10 cellular contexts compared by ENCODE assay signal in genomic region chr10:43403911-43404674, GRCh38. TPM values are rescaled to one million over a fixed set of nuclear protein-coding genes. Genes with fewer than 3 reads are reported as not detected.
DNase-seq lines count a peak whose midpoint lies in the region; ATAC-seq and TF ChIP-seq lines count a peak whose summit lies in the region.
"Had no signal": no experiment of that assay in that cellular context is flagged by ENCODE, and none has a peak within 500 bp of the region (broad histone marks: within the 10 kb centered on the region; RNA-seq: fewer than 3 reads in every experiment).

No MANE protein-coding gene starts in this region.

- H3K36me3 ChIP-seq in RWPE2 (ENCODE audit: low read depth) = peaks cover 72% of the 10 kb centered on the region
- H3K36me3 ChIP-seq in iPS-20b (ENCODE audit: insufficient read depth, low read depth, low read length) = peaks cover 35% of the 10 kb centered on the region

- H3K9me3 Mint-ChIP-seq in activated naive CD4-positive, alpha-beta T cell treated with anti-CD3 and anti-CD28 coated beads, Interleukin-2, amount 50 U/mL, for 24 hours = no peaks in the 10 kb centered on the region
- no peaks in the 10 kb centered on the region for H3K9me3 Mint-ChIP-seq in type B pancreatic cell

- H3K4me1 ChIP-seq in RWPE2 (ENCODE audit: insufficient read depth, poor library complexity, severe bottlenecking) (peaks cover 54% of the 10 kb centered on the region), iPS-20b (ENCODE audit: insufficient read depth, low read length) (peaks cover 51% of the 10 kb centered on the region)

- no peak for ATAC-seq in RWPE2 (ENCODE audit: low read depth)
- no peak for ATAC-seq in GM18861 (IDR thresholded peaks at IDR 0.05; ENCODE audit: unreplicated experiment)
- ATAC-seq in GM21423 (IDR thresholded peaks at IDR 0.05; ENCODE audit: unreplicated experiment) = no peak

- DNase-seq in activated naive CD4-positive, alpha-beta T cell treated with Interleukin-2 at 50 U/mL for 16 hours = no peak
- DNase-seq in RWPE2 (ENCODE audit: low spot score) = no peak
- DNase-seq in type B pancreatic cell (ENCODE audit: extremely low spot score, unreplicated experiment) = no peak
- DNase-seq in occipital lobe (lab: John Stamatoyannopoulos, UW) = no peak

- no peaks in the 10 kb centered on the region for H3K27me3 Mint-ChIP-seq in activated naive CD4-positive, alpha-beta T cell treated with anti-CD3 and anti-CD28 coated beads, Interleukin-2, amount 50 U/mL, for 24 hours
- H3K27me3 Mint-ChIP-seq in type B pancreatic cell = no peaks in the 10 kb centered on the region

- no peak overlapping the region for H3K4me3 ChIP-seq in RWPE2 (ENCODE audit: severe bottlenecking)
- peak overlapping the region; percentile 46; the same call in 1 of the 2 replicates for H3K4me3 ChIP-seq in iPS-20b (ENCODE audit: low read length)
- H3K4me3 ChIP-seq: smooth muscle cell had no signal

- H3K27ac ChIP-seq in RWPE2 (ENCODE audit: poor library complexity, severe bottlenecking) = peak overlapping the region; percentile 91
- H3K27ac ChIP-seq in iPS-20b (ENCODE audit: low read length) = no peak overlapping the region

- peaks cover 55% of the 10 kb centered on the region for H3K4me1 Mint-ChIP-seq in activated naive CD4-positive, alpha-beta T cell treated with anti-CD3 and anti-CD28 coated beads, Interleukin-2, amount 50 U/mL, for 24 hours
- H3K4me1 Mint-ChIP-seq in type B pancreatic cell (ENCODE audit: unreplicated experiment) = peaks cover 46% of the 10 kb centered on the region

- H3K36me3 Mint-ChIP-seq in activated naive CD4-positive, alpha-beta T cell treated with anti-CD3 and anti-CD28 coated beads, Interleukin-2, amount 50 U/mL, for 24 hours = peaks cover 24% of the 10 kb centered on the region
- H3K36me3 Mint-ChIP-seq in type B pancreatic cell = peaks cover 18% of the 10 kb centered on the region

- H3K27me3 ChIP-seq in RWPE2 (ENCODE audit: insufficient read depth, poor library complexity, severe bottlenecking) = no peaks in the 10 kb centered on the region
- no peaks in the 10 kb centered on the region for H3K27me3 ChIP-seq in iPS-20b (ENCODE audit: insufficient read depth, low read length)

- H3K27ac Mint-ChIP-seq in activated naive CD4-positive, alpha-beta T cell treated with anti-CD3 and anti-CD28 coated beads, Interleukin-2, amount 50 U/mL, for 24 hours = peak overlapping the region; percentile 88
- H3K27ac Mint-ChIP-seq in type B pancreatic cell = peak overlapping the region; percentile 85

- H3K9ac ChIP-seq in iPS-20b (ENCODE audit: low read depth, low read length) = peak overlapping the region; percentile 47; the same call in 1 of the 2 replicates

- H3K4me3 Mint-ChIP-seq in activated naive CD4-positive, alpha-beta T cell treated with anti-CD3 and anti-CD28 coated beads, Interleukin-2, amount 50 U/mL, for 24 hours = peak overlapping the region; percentile 99
- H3K4me3 Mint-ChIP-seq in type B pancreatic cell = peak overlapping the region; percentile 71

- H3K9me3 ChIP-seq in RWPE2 (ENCODE audit: severe bottlenecking) (no peaks in the 10 kb centered on the region), iPS-20b (ENCODE audit: insufficient read depth, low read depth, low read length) (no peaks in the 10 kb centered on the region)

- TF ChIP-seq CTCF in RWPE2 (IDR thresholded peaks at IDR 0.05; ENCODE audit: poor library complexity, severe bottlenecking) (no peak), type B pancreatic cell (conservative IDR thresholded peaks at IDR 0.05) (no peak)

RNA-seq across cellular contexts. Expression of gene HNRNPF, which starts 4.9 kb away (rescaled TPM):
- total RNA-seq in type B pancreatic cell (ENCODE audit: low replicate concordance) (220 and 287 TPM in 2 replicates), occipital lobe (110 TPM)

RNA-seq across cellular contexts. Expression of gene FXYD4, which starts 32.7 kb away (rescaled TPM):
- total RNA-seq in type B pancreatic cell (ENCODE audit: low replicate concordance) = 0.97 and 3.1 TPM in 2 replicates
- total RNA-seq in occipital lobe = not detected
- total RNA-seq: smooth muscle cell, temporal lobe had no signal

RNA-seq across cellular contexts. Expression of gene ZNF487, which starts 32.8 kb away (rescaled TPM):
- total RNA-seq in type B pancreatic cell (ENCODE audit: low replicate concordance) = 3.5 and 6.4 TPM in 2 replicates
- total RNA-seq in occipital lobe = 9.7 TPM
